In genomic region chr2:232336241-232336736, GRCh38 we compare ENCODE assay signal across 21 cellular contexts. TPM values are rescaled to one million over a fixed set of nuclear protein-coding genes. Genes with fewer than 3 reads are reported as not detected.
DNase-seq lines count a peak whose midpoint lies in the region; ATAC-seq and TF ChIP-seq lines count a peak whose summit lies in the region.
"Had no signal": no experiment of that assay in that cellular context is flagged by ENCODE, and none has a peak within 500 bp of the region (broad histone marks: within the 10 kb centered on the region; RNA-seq: fewer than 3 reads in every experiment).

No MANE protein-coding gene starts in this region.

- no peak overlapping the region for H3K4me3 ChIP-seq in dorsolateral prefrontal cortex
- H3K4me3 ChIP-seq: BLaER1 treated with 17β-estradiol and CSF1 and Interleukin-3, amounts not matched to agents 10 nM and 100 nM; K562 had no signal

- no peaks in the 10 kb centered on the region for H3K27me3 Mint-ChIP-seq in activated CD4-positive, alpha-beta T cell treated with anti-CD3 and anti-CD28 coated beads for 36 hours
- no peaks in the 10 kb centered on the region for H3K27me3 Mint-ChIP-seq in activated CD4-positive, alpha-beta T cell treated with anti-CD3 and anti-CD28 coated beads, Interleukin-2, amount 10 ng/mL, durations not matched to agents 24 days and 14 days
- no peaks in the 10 kb centered on the region for H3K27me3 Mint-ChIP-seq in activated T-helper 17 cell treated with anti-CD3 and anti-CD28 coated beads, Interleukin-2, amount 50 U/mL, for 72 hours
- H3K27me3 Mint-ChIP-seq: activated naive CD8-positive, alpha-beta T cell; dendritic cell treated with granulocyte-macrophage colony-stimulating factor and Interleukin-4, amounts not matched to agents 40 ng/mL and 50 ng/mL, for 4 days had no signal

- no peaks in the 10 kb centered on the region for H3K27me3 ChIP-seq in dorsolateral prefrontal cortex
- H3K27me3 ChIP-seq: BLaER1 treated with 17β-estradiol and CSF1 and Interleukin-3, amounts not matched to agents 10 nM and 100 nM; brain microvascular endothelial cell had no signal

- no peak for ATAC-seq in activated CD4-positive, alpha-beta T cell treated with anti-CD3 and anti-CD28 coated beads for 36 hours
- no peak for ATAC-seq in sciatic nerve
- no peak for ATAC-seq in activated T-helper 17 cell treated with anti-CD3 and anti-CD28 coated beads, Interleukin-2, amount 50 U/mL, for 72 hours (replicated peaks)
- ATAC-seq: K562 had no signal

- no peak for TF ChIP-seq CTCF in 22Rv1 (IDR thresholded peaks at IDR 0.05)
- TF ChIP-seq CTCF in dorsolateral prefrontal cortex (IDR thresholded peaks at IDR 0.05 in 54 of 56, conservative IDR thresholded peaks at IDR 0.05 in 2 of 56; ENCODE audit: low read depth in 1 of 56, partially characterized antibody in 56 of 56), result no peak

- peaks cover 2% of the 10 kb centered on the region for H3K36me3 Mint-ChIP-seq in activated CD4-positive, alpha-beta T cell treated with anti-CD3 and anti-CD28 coated beads for 36 hours (ENCODE audit: low read depth)
- H3K36me3 Mint-ChIP-seq in activated CD4-positive, alpha-beta T cell treated with anti-CD3 and anti-CD28 coated beads, Interleukin-2, amount 10 ng/mL, durations not matched to agents 24 days and 14 days (ENCODE audit: low read depth), result no peaks in the 10 kb centered on the region
- no peaks in the 10 kb centered on the region for H3K36me3 Mint-ChIP-seq in activated T-helper 17 cell treated with anti-CD3 and anti-CD28 coated beads, Interleukin-2, amount 50 U/mL, for 72 hours (ENCODE audit: low read depth)
- H3K36me3 Mint-ChIP-seq: activated naive CD8-positive, alpha-beta T cell had no signal

- no peaks in the 10 kb centered on the region for H3K9me3 Mint-ChIP-seq in activated CD4-positive, alpha-beta T cell treated with anti-CD3 and anti-CD28 coated beads for 36 hours (ENCODE audit: low read depth)
- H3K9me3 Mint-ChIP-seq in activated CD4-positive, alpha-beta T cell treated with anti-CD3 and anti-CD28 coated beads, Interleukin-2, amount 10 ng/mL, durations not matched to agents 24 days and 14 days, result no peaks in the 10 kb centered on the region
- no peaks in the 10 kb centered on the region for H3K9me3 Mint-ChIP-seq in activated T-helper 17 cell treated with anti-CD3 and anti-CD28 coated beads, Interleukin-2, amount 50 U/mL, for 72 hours
- H3K9me3 Mint-ChIP-seq: dendritic cell treated with granulocyte-macrophage colony-stimulating factor and Interleukin-4, amounts not matched to agents 40 ng/mL and 50 ng/mL, for 4 days had no signal

- CTCF ChIA-PET in activated CD4-positive, alpha-beta T cell treated with anti-CD3 and anti-CD28 coated beads for 36 hours (lab: Charles Lee), result interaction anchor here (0.6 to 1.5 kb wide), 8 partner anchors 13 to 913 kb away, joined by 3 to 5 read pairs (median 3); no protein-coding TSS in a partner anchor

- no peaks in the 10 kb centered on the region for H3K4me1 Mint-ChIP-seq in activated CD4-positive, alpha-beta T cell treated with anti-CD3 and anti-CD28 coated beads for 36 hours
- H3K4me1 Mint-ChIP-seq in activated CD4-positive, alpha-beta T cell treated with anti-CD3 and anti-CD28 coated beads, Interleukin-2, amount 10 ng/mL, durations not matched to agents 24 days and 14 days, result no peaks in the 10 kb centered on the region
- no peaks in the 10 kb centered on the region for H3K4me1 Mint-ChIP-seq in activated T-helper 17 cell treated with anti-CD3 and anti-CD28 coated beads, Interleukin-2, amount 50 U/mL, for 72 hours

- intact Hi-C loops in activated CD4-positive, alpha-beta T cell treated with anti-CD3 and anti-CD28 coated beads for 36 hours (cut with DNase I, micrococcal nuclease), result loop anchor here (1.0 to 5.0 kb wide), 2 partner anchors 101 to 104 kb away; no protein-coding TSS in a partner anchor
- intact Hi-C loops in activated CD4-positive, alpha-beta T cell treated with anti-CD3 and anti-CD28 coated beads, Interleukin-2, amount 10 ng/mL, durations not matched to agents 24 days and 14 days (cut with micrococcal nuclease), result no loop called here
- intact Hi-C loops in dorsolateral prefrontal cortex (cut with DNase I) (loop anchor here (5.0 to 10.0 kb wide), 2 partner anchors 99 to 106 kb away; no protein-coding TSS in a partner anchor), sciatic nerve (cut with DNase I) (no loop called here)

- H3K27ac ChIP-seq in 22Rv1 (0 out of 2 replicates have a peak overlapping the region, but pooled peaks have one; percentile 3), dorsolateral prefrontal cortex (no peak overlapping the region)
- H3K27ac ChIP-seq: brain microvascular endothelial cell, epithelial cell of prostate had no signal

- no peak overlapping the region for H3K27ac Mint-ChIP-seq in activated CD4-positive, alpha-beta T cell treated with anti-CD3 and anti-CD28 coated beads for 36 hours
- no peak overlapping the region for H3K27ac Mint-ChIP-seq in activated CD4-positive, alpha-beta T cell treated with anti-CD3 and anti-CD28 coated beads, Interleukin-2, amount 10 ng/mL, durations not matched to agents 24 days and 14 days
- no peak overlapping the region for H3K27ac Mint-ChIP-seq in activated T-helper 17 cell treated with anti-CD3 and anti-CD28 coated beads, Interleukin-2, amount 50 U/mL, for 72 hours
- H3K27ac Mint-ChIP-seq: activated CD8-positive, alpha-beta T cell treated with anti-CD3 and anti-CD28 coated beads, Interleukin-2, amount 10 ng/mL, durations not matched to agents 7 days and 5 days; activated naive CD8-positive, alpha-beta T cell; dendritic cell treated with granulocyte-macrophage colony-stimulating factor and Interleukin-4, amounts not matched to agents 40 ng/mL and 50 ng/mL, for 4 days had no signal

- POLR2A ChIA-PET in activated CD4-positive, alpha-beta T cell treated with anti-CD3 and anti-CD28 coated beads for 36 hours (lab: Charles Lee), result no interaction called here

- no peak overlapping the region for H3K4me3 Mint-ChIP-seq in activated CD4-positive, alpha-beta T cell treated with anti-CD3 and anti-CD28 coated beads for 36 hours
- no peak overlapping the region for H3K4me3 Mint-ChIP-seq in activated CD4-positive, alpha-beta T cell treated with anti-CD3 and anti-CD28 coated beads, Interleukin-2, amount 10 ng/mL, durations not matched to agents 24 days and 14 days
- H3K4me3 Mint-ChIP-seq in activated T-helper 17 cell treated with anti-CD3 and anti-CD28 coated beads, Interleukin-2, amount 50 U/mL, for 72 hours, result no peak overlapping the region
- H3K4me3 Mint-ChIP-seq: activated CD8-positive, alpha-beta T cell treated with anti-CD3 and anti-CD28 coated beads, Interleukin-2, amount 10 ng/mL, durations not matched to agents 7 days and 5 days; activated naive CD8-positive, alpha-beta T cell; dendritic cell treated with granulocyte-macrophage colony-stimulating factor and Interleukin-4, amounts not matched to agents 40 ng/mL and 50 ng/mL, for 4 days had no signal

- DNase-seq in activated CD4-positive, alpha-beta T cell treated with anti-CD3 and anti-CD28 coated beads for 36 hours, result peak; percentile 2
- no peak for DNase-seq in activated CD4-positive, alpha-beta T cell treated with anti-CD3 and anti-CD28 coated beads, Interleukin-2, amount 10 ng/mL, durations not matched to agents 24 days and 14 days
- DNase-seq in dorsolateral prefrontal cortex (peak in 7 of 10 donors; percentile 16 to 43 (median 26)), sciatic nerve (ENCODE audit: low spot score) (peak; percentile 42), DMS153 treated with DMSO at 0.1 percent for 48 hours (lab: John Stamatoyannopoulos, UW; ENCODE audit: unreplicated experiment) (no peak)
- no peak for DNase-seq in stimulated activated CD4-positive, alpha-beta T cell treated with anti-CD3 and anti-CD28 coated beads, Interleukin-12 subunit alpha, Interleukin-12 subunit beta, amount 100 ng/mL, for 4 hours
- DNase-seq: activated CD8-positive, alpha-beta T cell treated with anti-CD3 and anti-CD28 coated beads, Interleukin-2, amount 10 ng/mL, durations not matched to agents 7 days and 5 days; brain microvascular endothelial cell; foreskin melanocyte; GDM1; MV-4-11; NCI-H1930; occipital lobe had no signal

RNA-seq across cellular contexts. Expression of gene ALPP, which starts 42.3 kb away (rescaled TPM):
- total RNA-seq in activated CD4-positive, alpha-beta T cell treated with anti-CD3 and anti-CD28 coated beads for 36 hours, result not detected
- not detected in 2 replicates for total RNA-seq in activated CD4-positive, alpha-beta T cell treated with anti-CD3 and anti-CD28 coated beads, Interleukin-2, amount 10 ng/mL, durations not matched to agents 24 days and 14 days
- total RNA-seq in dorsolateral prefrontal cortex (under 1 TPM in 2 of 120 experiments, not detected in 118; 0.39 to 0.60 TPM), sciatic nerve (not detected)
- under 1 TPM in 1 of 2 donors, not detected in 1; 0.19 TPM for total RNA-seq in activated T-helper 17 cell treated with anti-CD3 and anti-CD28 coated beads, Interleukin-2, amount 50 U/mL, for 72 hours
- total RNA-seq: activated CD8-positive, alpha-beta T cell treated with anti-CD3 and anti-CD28 coated beads, Interleukin-2, amount 10 ng/mL, durations not matched to agents 7 days and 5 days; K562; NCI-H460; occipital lobe had no signal

Comparison
In these comparisons a context has a peak if more than half of its experiments do, and no peak if none do; other contexts are left out.
1. DNase-seq: peak in activated CD4-positive, alpha-beta T cell treated with anti-CD3 and anti-CD28 coated beads for 36 hours (single experiment), dorsolateral prefrontal cortex (7 of 10) and sciatic nerve (single experiment); none in activated CD4-positive, alpha-beta T cell treated with anti-CD3 and anti-CD28 coated beads, Interleukin-2, amount 10 ng/mL, durations not matched to agents 24 days and 14 days (single experiment), DMS153 treated with DMSO at 0.1 percent for 48 hours (single experiment) and stimulated activated CD4-positive, alpha-beta T cell treated with anti-CD3 and anti-CD28 coated beads, Interleukin-12 subunit alpha, Interleukin-12 subunit beta, amount 100 ng/mL, for 4 hours (single experiment).
2. intact Hi-C loops: an anchor here in activated CD4-positive, alpha-beta T cell treated with anti-CD3 and anti-CD28 coated beads for 36 hours (1.0 to 5.0 kb wide) and dorsolateral prefrontal cortex (5.0 to 10.0 kb wide); none called in activated CD4-positive, alpha-beta T cell treated with anti-CD3 and anti-CD28 coated beads, Interleukin-2, amount 10 ng/mL, durations not matched to agents 24 days and 14 days and sciatic nerve.